In the genomic region with DNA sequence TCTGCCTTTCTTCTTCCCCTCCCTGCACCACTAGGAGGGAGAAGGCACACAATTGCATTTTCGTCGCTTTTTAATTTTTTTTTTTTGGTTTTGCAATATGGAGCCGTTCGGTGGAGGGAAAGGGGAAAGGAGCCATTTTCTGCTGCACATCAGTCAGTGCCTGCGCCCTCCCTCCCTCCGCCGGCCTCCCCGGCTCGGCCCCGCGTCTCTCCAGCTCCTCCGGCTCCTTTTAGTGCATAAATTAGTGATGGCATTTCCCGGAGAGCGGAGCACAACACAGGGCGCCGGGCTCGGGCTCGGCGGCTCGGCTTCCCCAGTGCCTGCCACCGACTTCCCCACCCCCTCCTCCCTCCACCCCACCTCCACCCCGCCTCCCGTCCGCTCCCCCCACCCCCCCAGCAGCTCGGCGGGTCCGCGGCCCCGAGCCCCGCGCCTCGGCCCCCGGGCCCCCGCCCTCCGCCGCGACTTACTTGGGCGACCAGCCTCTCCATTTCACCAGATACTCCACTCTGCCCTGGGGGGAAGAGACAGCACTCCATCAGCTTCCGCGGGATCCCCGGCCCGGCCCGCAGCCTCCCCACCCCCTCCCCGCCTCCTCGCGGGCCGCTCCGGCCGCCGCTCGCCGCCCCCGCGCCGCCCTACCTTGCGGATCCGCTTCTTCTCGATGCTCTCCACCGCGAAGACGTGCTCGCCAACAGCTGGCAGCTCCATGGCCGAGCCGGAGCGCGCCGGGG, we compare ENCODE assay signal across 8 cellular contexts. TPM values are rescaled to one million over a fixed set of nuclear protein-coding genes. Genes with fewer than 3 reads are reported as not detected.
DNase-seq lines count a peak whose midpoint lies in the region; ATAC-seq and TF ChIP-seq lines count a peak whose summit lies in the region.

No MANE protein-coding gene starts in this region.

- no peak for TF ChIP-seq CTCF in GM10266 (IDR thresholded peaks at IDR 0.05; ENCODE audit: control insufficient read depth, insufficient read depth, low read depth, missing control alignments)
- no peak for TF ChIP-seq CTCF in colonic mucosa (IDR thresholded peaks at IDR 0.05)
- no peak for TF ChIP-seq CTCF in left lung (IDR thresholded peaks at IDR 0.05)

- H3K4me1 ChIP-seq in colonic mucosa (peaks cover 39% of the 10 kb centered on the region), left lung (peaks cover 40 to 79% of the 10 kb centered on the region in 2 donors)

- H3K27me3 ChIP-seq in colonic mucosa (peaks cover 39% of the 10 kb centered on the region), left lung (peaks cover 35 to 42% of the 10 kb centered on the region in 2 donors)

- H3K4me3 ChIP-seq in colonic mucosa (peak overlapping the region; percentile 59), left lung (peak overlapping the region; percentile 70 to 74)

- ATAC-seq in activated CD4-positive, CD25-positive, alpha-beta regulatory T cell treated with anti-CD3 and anti-CD28 coated beads, Interleukin-2, amount 50 U/mL, for 24 hours = peak; percentile 23 to 24
- peak; percentile 3 for ATAC-seq in left lung

- intact Hi-C loops in colonic mucosa (cut with DNase I) = no loop called here
- intact Hi-C loops in left lung (cut with DNase I) = no loop called here

- peak overlapping the region; percentile 96 for H3K27ac ChIP-seq in colonic mucosa
- peak overlapping the region; percentile 91 to 92 for H3K27ac ChIP-seq in left lung

- H3K9me3 ChIP-seq in colonic mucosa (no peaks in the 10 kb centered on the region), left lung (no peaks in the 10 kb centered on the region)

- H3K36me3 ChIP-seq in colonic mucosa (no peaks in the 10 kb centered on the region), left lung (peaks cover 0 to 18% of the 10 kb centered on the region in 2 donors)

- DNase-seq in GM10266 (ENCODE audit: extremely low spot score) (peak; percentile 73), HCEC 1CT (peak; percentile 62), NCI-H1092 (lab: John Stamatoyannopoulos, UW) (peak; percentile 27), colonic mucosa (peak; percentile 57), left lung (peak; percentile 62 to 88), cerebellar nuclear complex (lab: John Stamatoyannopoulos, UW) (no peak)
- peak; percentile 30 for DNase-seq in stimulated activated CD8-positive, alpha-beta memory T cell treated with anti-CD3 and anti-CD28 coated beads, Interleukin-4, amount 100 ng/mL, for 24 hours (ENCODE audit: low read depth)

- peak overlapping the region; percentile 75 to 96 for H3K9ac ChIP-seq in colonic mucosa (ENCODE audit: low read depth in 2 of 2, low read length in 2 of 2)

RNA-seq across cellular contexts. Expression of gene CBX4, which starts 0.5 kb away (rescaled TPM):
- total RNA-seq in colonic mucosa (10 to 100 TPM; 10.6 to 18.1 TPM), left lung (10 to 100 TPM; 20.9 to 22.3 TPM)

RNA-seq across cellular contexts. Expression of gene CBX8, which starts 41.8 kb away (rescaled TPM):
- total RNA-seq in colonic mucosa (1 to 10 TPM; 5.0 to 8.1 TPM), left lung (1 to 10 TPM; 7.3 to 7.9 TPM)

Comparison
In these comparisons a context has a peak if more than half of its experiments do, and no peak if none do; other contexts are left out.
1. DNase-seq: peak in GM10266 (single experiment), HCEC 1CT (single experiment), NCI-H1092 (single experiment), colonic mucosa (single experiment), left lung (2 of 2) and stimulated activated CD8-positive, alpha-beta memory T cell treated with anti-CD3 and anti-CD28 coated beads, Interleukin-4, amount 100 ng/mL, for 24 hours (single experiment); none in cerebellar nuclear complex (0 of 2).